1 cellular context compared by ENCODE assay signal in the genomic region with DNA sequence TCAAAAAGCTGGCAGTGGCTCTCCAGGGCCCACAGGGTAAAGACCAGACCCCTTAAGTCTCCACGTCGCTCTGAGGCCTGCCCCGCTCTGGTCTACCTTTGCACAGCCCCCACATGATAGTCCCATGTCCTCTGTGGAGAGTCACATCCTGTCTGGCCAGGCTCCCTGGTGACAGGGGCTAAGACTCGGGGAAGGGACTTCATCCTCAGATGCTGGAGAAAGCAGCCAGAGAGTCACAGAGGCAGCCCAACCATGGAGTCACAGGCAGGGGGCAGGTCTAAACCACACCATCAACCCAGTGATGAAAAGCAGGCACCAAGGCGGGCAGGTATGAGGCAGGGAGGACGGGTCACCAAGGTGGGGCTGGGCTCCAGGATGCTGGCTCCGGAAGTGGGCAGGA.
TF ChIP-seq lines count a peak whose summit lies in the region.

No MANE protein-coding gene starts in this region.

TF ChIP-seq in GM23338, 12 proteins besides CTCF, POLR2A, EP300 and RAD21 (continued from another document):
- TF ChIP-seq, protein P1, sequence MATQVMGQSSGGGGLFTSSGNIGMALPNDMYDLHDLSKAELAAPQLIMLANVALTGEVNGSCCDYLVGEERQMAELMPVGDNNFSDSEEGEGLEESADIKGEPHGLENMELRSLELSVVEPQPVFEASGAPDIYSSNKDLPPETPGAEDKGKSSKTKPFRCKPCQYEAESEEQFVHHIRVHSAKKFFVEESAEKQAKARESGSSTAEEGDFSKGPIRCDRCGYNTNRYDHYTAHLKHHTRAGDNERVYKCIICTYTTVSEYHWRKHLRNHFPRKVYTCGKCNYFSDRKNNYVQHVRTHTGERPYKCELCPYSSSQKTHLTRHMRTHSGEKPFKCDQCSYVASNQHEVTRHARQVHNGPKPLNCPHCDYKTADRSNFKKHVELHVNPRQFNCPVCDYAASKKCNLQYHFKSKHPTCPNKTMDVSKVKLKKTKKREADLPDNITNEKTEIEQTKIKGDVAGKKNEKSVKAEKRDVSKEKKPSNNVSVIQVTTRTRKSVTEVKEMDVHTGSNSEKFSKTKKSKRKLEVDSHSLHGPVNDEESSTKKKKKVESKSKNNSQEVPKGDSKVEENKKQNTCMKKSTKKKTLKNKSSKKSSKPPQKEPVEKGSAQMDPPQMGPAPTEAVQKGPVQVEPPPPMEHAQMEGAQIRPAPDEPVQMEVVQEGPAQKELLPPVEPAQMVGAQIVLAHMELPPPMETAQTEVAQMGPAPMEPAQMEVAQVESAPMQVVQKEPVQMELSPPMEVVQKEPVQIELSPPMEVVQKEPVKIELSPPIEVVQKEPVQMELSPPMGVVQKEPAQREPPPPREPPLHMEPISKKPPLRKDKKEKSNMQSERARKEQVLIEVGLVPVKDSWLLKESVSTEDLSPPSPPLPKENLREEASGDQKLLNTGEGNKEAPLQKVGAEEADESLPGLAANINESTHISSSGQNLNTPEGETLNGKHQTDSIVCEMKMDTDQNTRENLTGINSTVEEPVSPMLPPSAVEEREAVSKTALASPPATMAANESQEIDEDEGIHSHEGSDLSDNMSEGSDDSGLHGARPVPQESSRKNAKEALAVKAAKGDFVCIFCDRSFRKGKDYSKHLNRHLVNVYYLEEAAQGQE (IDR thresholded peaks at IDR 0.05; ENCODE audit: unreplicated experiment) = no peak
- TF ChIP-seq CREB1 (CRISPR knock-in tag; IDR thresholded peaks at IDR 0.05; ENCODE audit: low read depth) = no peak
